ENCODE assay signal across 8 cellular contexts in the genomic region with DNA sequence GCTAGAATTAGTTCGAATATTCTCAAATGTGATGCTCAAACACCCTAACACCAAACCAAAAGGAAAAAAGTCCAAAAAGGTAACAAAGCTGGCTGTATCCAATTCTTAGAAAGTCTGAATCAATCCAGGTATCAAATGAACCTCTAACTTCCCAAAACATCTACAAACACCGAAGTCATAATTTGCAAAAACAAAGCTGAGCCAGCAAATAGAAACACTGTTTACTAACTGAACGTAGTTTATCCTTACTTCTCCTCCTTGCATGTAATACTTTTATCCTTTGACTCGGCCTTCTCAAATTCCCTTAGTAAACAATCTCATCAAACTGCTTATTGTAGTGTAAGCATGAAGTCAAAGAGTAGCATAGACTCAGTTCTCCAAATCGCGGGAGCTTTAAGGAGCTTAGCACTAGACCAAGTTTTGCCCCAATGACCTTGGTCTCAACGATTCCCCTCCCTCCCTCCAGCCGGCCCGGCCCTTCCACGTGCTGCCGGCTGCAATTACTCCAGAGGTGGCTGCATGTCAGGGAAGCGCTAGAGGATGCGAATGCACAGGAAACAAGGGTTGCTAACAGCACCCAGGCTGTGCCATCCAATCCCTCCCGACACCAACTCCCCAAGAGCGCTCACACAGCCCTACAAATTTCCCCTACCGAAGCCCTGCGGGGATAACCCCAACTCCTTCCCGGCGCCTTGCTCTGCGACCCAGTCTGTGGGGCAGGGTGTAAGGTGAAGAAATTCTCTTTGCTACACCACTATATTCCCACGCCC. TPM values are rescaled to one million over a fixed set of nuclear protein-coding genes. Genes with fewer than 3 reads are reported as not detected.
DNase-seq lines count a peak whose midpoint lies in the region; ATAC-seq and TF ChIP-seq lines count a peak whose summit lies in the region.

No MANE protein-coding gene starts in this region.

- peak overlapping the region; percentile 94 for H2BK5ac ChIP-seq in neuronal stem cell (ENCODE audit: low read length)

- H3K4me3 ChIP-seq in AG04449 (ENCODE audit: low read depth, low read length) (peak overlapping the region; percentile 95), fibroblast of the aortic adventitia (ENCODE audit: low read depth, low read length) (peak overlapping the region; percentile 75), neuronal stem cell (ENCODE audit: low read length in 2 of 2) (peak overlapping the region; percentile 97 to 99)

- H4K8ac ChIP-seq in neuronal stem cell (ENCODE audit: low read depth, low read length): no peak overlapping the region

- H3K4ac ChIP-seq in neuronal stem cell (ENCODE audit: low read length): peak overlapping the region; percentile 84

- H3K4me2 ChIP-seq in neuronal stem cell (ENCODE audit: insufficient read depth, low read length, poor library complexity, severe bottlenecking): peak overlapping the region; percentile 91

- H3K27me3 ChIP-seq in neuronal stem cell (ENCODE audit: control insufficient read depth in 3 of 3, insufficient read depth in 3 of 3, low read depth in 1 of 3, low read length in 3 of 3): no peaks in the 10 kb centered on the region

- peak overlapping the region; percentile 82 for H3K14ac ChIP-seq in neuronal stem cell (ENCODE audit: low read length)

- ATAC-seq in GM18505 (IDR thresholded peaks at IDR 0.05; ENCODE audit: unreplicated experiment): peak; percentile 28
- ATAC-seq in HG02885 (IDR thresholded peaks at IDR 0.05; ENCODE audit: poor library complexity, unreplicated experiment): peak; percentile 31

- CTCF ChIA-PET in AG04449 (lab: Yijun Ruan, JAX): interaction anchor here (0.9 to 2.8 kb wide), 6 partner anchors 11 to 407 kb away, joined by 3 to 14 read pairs (median 6); no protein-coding TSS in a partner anchor

- peaks cover 0 to 7% of the 10 kb centered on the region in 2 donors for H3K4me1 ChIP-seq in neuronal stem cell (ENCODE audit: control insufficient read depth in 2 of 2, insufficient read depth in 1 of 2, low read depth in 1 of 2, low read length in 2 of 2)

- POLR2A ChIA-PET in AG04449 (lab: Yijun Ruan, JAX): interaction anchor here (0.6 kb wide), 1 partner anchor 90 kb away, joined by 3 read pairs; no protein-coding TSS in a partner anchor

- peak overlapping the region; percentile 53 for H4K91ac ChIP-seq in neuronal stem cell (ENCODE audit: low read depth, low read length, poor library complexity)

- no peaks in the 10 kb centered on the region for H3K9me3 ChIP-seq in neuronal stem cell (replicated peaks in 1 of 2; ENCODE audit: control insufficient read depth in 2 of 2, insufficient read depth in 1 of 2, low read depth in 1 of 2, low read length in 2 of 2)

- TF ChIP-seq CTCF in AG04449 (IDR thresholded peaks at IDR 0.05; ENCODE audit: insufficient read depth, low read length, missing control alignments) (no peak), fibroblast of the aortic adventitia (IDR thresholded peaks at IDR 0.05; ENCODE audit: insufficient read depth, low read length) (no peak)

- peak overlapping the region; percentile 44 for H3K23ac ChIP-seq in neuronal stem cell (ENCODE audit: low read depth, low read length, poor library complexity)

- H2AK5ac ChIP-seq in neuronal stem cell (ENCODE audit: low read depth, low read length): peak overlapping the region; percentile 40

- H3K18ac ChIP-seq in neuronal stem cell (ENCODE audit: low read length): peak overlapping the region; percentile 95

- TF ChIP-seq POLR2A in GM18505 (IDR thresholded peaks at IDR 0.05; ENCODE audit: borderline replicate concordance, extremely low read depth, insufficient read depth, insufficient read length): no peak

- H3K27ac ChIP-seq in neuronal stem cell (replicated peaks; ENCODE audit: low read length): peak overlapping the region; percentile 64

- H2BK120ac ChIP-seq in neuronal stem cell (ENCODE audit: low read depth, low read length): no peak overlapping the region

- H2AFZ ChIP-seq in neuronal stem cell (ENCODE audit: low read length): peak overlapping the region; percentile 99

- DNase-seq in AG04449 (ENCODE audit: low read depth, low spot score) (no peak), NCI-H510A (lab: John Stamatoyannopoulos, UW) (peak; percentile 24), fibroblast of the aortic adventitia (ENCODE audit: low read depth) (peak; percentile 7), neuronal stem cell (ENCODE audit: low spot score) (no peak), DMS79 (lab: John Stamatoyannopoulos, UW) (no peak)
- DNase-seq in activated CD8-positive, alpha-beta memory T cell treated with anti-CD3 and anti-CD28 coated beads for 48 hours (ENCODE audit: low read depth in 2 of 3, low spot score in 2 of 3): peak in 2 of 3 experiments; percentile 6 to 21

- H3K9ac ChIP-seq in neuronal stem cell (ENCODE audit: low read depth, low read length, poor library complexity): peak overlapping the region; percentile 96

- H2BK12ac ChIP-seq in neuronal stem cell (ENCODE audit: low read length): no peak overlapping the region

- H3K36me3 ChIP-seq in neuronal stem cell (replicated peaks in 1 of 2; ENCODE audit: control insufficient read depth in 2 of 2, insufficient read depth in 2 of 2, low read length in 2 of 2): peaks cover 2 to 19% of the 10 kb centered on the region in 2 donors

- peaks cover 7% of the 10 kb centered on the region for H3K79me1 ChIP-seq in neuronal stem cell (ENCODE audit: low read depth, low read length)

- no CpG with 5 or more reads among the region's 21 CpGs for WGBS in neuronal stem cell (ENCODE audit: extremely low coverage in 2 of 2, insufficient read length in 2 of 2, insufficient replicate concordance in 1 of 2), 2 donors

- H2BK15ac ChIP-seq in neuronal stem cell (ENCODE audit: low read length): peak overlapping the region; percentile 75

RNA-seq across cellular contexts. Expression of a gene that starts 0.7 kb away (rescaled TPM):
- 11.8 and 25.8 TPM in 2 replicates for total RNA-seq in fibroblast of the aortic adventitia (ENCODE audit: low replicate concordance)
- polyA plus RNA-seq in neuronal stem cell (2013, experiment 1 of 2): 9.9 TPM
- 9.9 TPM for polyA plus RNA-seq in neuronal stem cell (2013, experiment 2 of 2)

Comparison
In these comparisons a context has a peak if more than half of its experiments do, and no peak if none do; other contexts are left out.
1. DNase-seq: peak in NCI-H510A (single experiment), activated CD8-positive, alpha-beta memory T cell treated with anti-CD3 and anti-CD28 coated beads for 48 hours (2 of 3) and fibroblast of the aortic adventitia (single experiment); none in AG04449 (single experiment), neuronal stem cell (single experiment) and DMS79 (single experiment).
2. Peak in every context shown above with its lines, with median percentiles within 50 percentile points of each other: H3K4me3 ChIP-seq.